1 cellular context compared by ENCODE assay signal in genomic region chr9:137071282-137071681, GRCh38.
TF ChIP-seq lines count a peak whose summit lies in the region.

No MANE protein-coding gene starts in this region.

TF ChIP-seq in GM23338, 12 proteins besides CTCF, POLR2A, EP300 and RAD21 (continued from another document):
- TF ChIP-seq ZNF462 (CRISPR knock-in tag; IDR thresholded peaks at IDR 0.05) = no peak
